In genomic region chr17:28579526-28579925, GRCh38 we compare ENCODE assay signal across 29 cellular contexts. TPM values are rescaled to one million over a fixed set of nuclear protein-coding genes. Genes with fewer than 3 reads are reported as not detected.
A peak's percentile ranks its signal among the peaks of the same experiment; 100 is the strongest.
DNase-seq lines count a peak whose midpoint lies in the region; ATAC-seq and TF ChIP-seq lines count a peak whose summit lies in the region.
"Had no signal": no experiment of that assay in that cellular context is flagged by ENCODE, and none has a peak within 500 bp of the region (broad histone marks: within the 10 kb centered on the region; RNA-seq: fewer than 3 reads in every experiment).

No MANE protein-coding gene starts in this region.

- H3K27ac ChIP-seq in OCI-LY3 (ENCODE audit: low read length) (peak overlapping the region; percentile 38), body of pancreas (no peak overlapping the region)
- H3K27ac ChIP-seq: adrenal gland, esophagus muscularis mucosa, GM23248, left lung, neural progenitor cell, pancreas, tibial artery had no signal

- H3K4me1 Mint-ChIP-seq in activated T-helper 17 cell treated with anti-CD3 and anti-CD28 coated beads, Interleukin-2, amount 50 U/mL, for 72 hours: peaks cover 21% of the 10 kb centered on the region

- H3K36me3 Mint-ChIP-seq in activated T-helper 17 cell treated with anti-CD3 and anti-CD28 coated beads, Interleukin-2, amount 50 U/mL, for 72 hours (ENCODE audit: low read depth): peaks cover 65% of the 10 kb centered on the region

- H3K4me3 Mint-ChIP-seq in activated T-helper 17 cell treated with anti-CD3 and anti-CD28 coated beads, Interleukin-2, amount 50 U/mL, for 72 hours: peak overlapping the region; percentile 77
- H3K4me3 Mint-ChIP-seq: brain; dendritic cell treated with granulocyte-macrophage colony-stimulating factor and Interleukin-4, amounts not matched to agents 40 ng/mL and 50 ng/mL, for 4 days; neural progenitor cell had no signal

- peak overlapping the region; percentile 55 for H3K4me2 ChIP-seq in OCI-LY3 (ENCODE audit: low read length)
- H3K4me2 ChIP-seq: neural progenitor cell had no signal

- peak overlapping the region; percentile 69 for H3K27ac Mint-ChIP-seq in activated T-helper 17 cell treated with anti-CD3 and anti-CD28 coated beads, Interleukin-2, amount 50 U/mL, for 72 hours
- H3K27ac Mint-ChIP-seq: dendritic cell treated with granulocyte-macrophage colony-stimulating factor and Interleukin-4, amounts not matched to agents 40 ng/mL and 50 ng/mL, for 4 days; neural progenitor cell had no signal

- intact Hi-C loops in body of pancreas (cut with DNase I): no loop called here

- DNase-seq in activated T-cell treated with anti-CD3 and anti-CD28 coated beads for 48 hours (ENCODE audit: low read depth): peak; percentile 28
- no peak for DNase-seq in activated T-cell treated with anti-CD3 and anti-CD28 coated beads for 4 hours
- peak; percentile 48 for DNase-seq in GM10248 (ENCODE audit: extremely low spot score)
- DNase-seq in body of pancreas: no peak
- no peak for DNase-seq in MV-4-11 (lab: John Stamatoyannopoulos, UW)
- DNase-seq: activated CD8-positive, alpha-beta memory T cell treated with anti-CD3 and anti-CD28 coated beads for 24 hours; adrenal gland; AML-193; Calu3; CD4-positive, CD25-positive, alpha-beta regulatory T cell; DMS79; foreskin fibroblast; GM23248; head of caudate nucleus; islet precursor cell; left lung; mesendoderm; NCI-H1092; NCI-H1694 treated with DMSO at 0.1 percent for 48 hours; NCI-H2171; pancreas; tibial artery had no signal

- peaks cover 81% of the 10 kb centered on the region for H3K36me3 ChIP-seq in OCI-LY3 (replicated peaks; ENCODE audit: low read depth, low read length)
- H3K36me3 ChIP-seq in body of pancreas (replicated peaks in 1 of 2; ENCODE audit: insufficient read depth in 1 of 2, low read depth in 2 of 2): no peaks in the 10 kb centered on the region
- H3K36me3 ChIP-seq: pancreas had no signal

- no peaks in the 10 kb centered on the region for H3K79me2 ChIP-seq in OCI-LY3 (ENCODE audit: low read length)

- H3K9ac ChIP-seq in OCI-LY3 (ENCODE audit: low read length): no peak overlapping the region
- H3K9ac ChIP-seq: GM23248, neural progenitor cell had no signal

- peak; percentile 71 for ATAC-seq in activated T-helper 17 cell treated with anti-CD3 and anti-CD28 coated beads, Interleukin-2, amount 50 U/mL, for 72 hours (replicated peaks)
- ATAC-seq in body of pancreas: no peak
- no peak for ATAC-seq in HG02571 (IDR thresholded peaks at IDR 0.05; ENCODE audit: unreplicated experiment)
- ATAC-seq: left lung, pancreas had no signal

- CTCF ChIA-PET in GM10248 (lab: Yijun Ruan, JAX): interaction anchor here (1.1 to 3.0 kb wide), 7 partner anchors 8 to 39 kb away, joined by 3 to 12 read pairs (median 3); partner anchors contain the start of gene PIGS

- no peaks in the 10 kb centered on the region for H3K9me3 ChIP-seq in OCI-LY3 (ENCODE audit: insufficient read depth, low read length)
- no peaks in the 10 kb centered on the region for H3K9me3 ChIP-seq in body of pancreas
- H3K9me3 ChIP-seq: adrenal gland, esophagus muscularis mucosa, left lung, pancreas, tibial artery had no signal

- peak overlapping the region; percentile 9; the same call in 1 of the 2 replicates for H3K4me3 ChIP-seq in OCI-LY3 (ENCODE audit: low read length)
- no peak overlapping the region for H3K4me3 ChIP-seq in body of pancreas
- H3K4me3 ChIP-seq: adrenal gland, esophagus muscularis mucosa, GM23248, left lung, neural progenitor cell, pancreas, tibial artery had no signal

- WGBS in body of pancreas, 2 donors: 82 to 94% methylated on average over 4 of the region's 4 CpGs

- H2AFZ ChIP-seq in OCI-LY3 (ENCODE audit: low read depth, low read length): no peak overlapping the region
- H2AFZ ChIP-seq: GM23248, neural progenitor cell had no signal

- peaks cover 39% of the 10 kb centered on the region for H3K4me1 ChIP-seq in OCI-LY3 (ENCODE audit: low read length)
- peaks cover 10% of the 10 kb centered on the region for H3K4me1 ChIP-seq in body of pancreas
- H3K4me1 ChIP-seq: neural progenitor cell had no signal

- H4K20me1 ChIP-seq in OCI-LY3 (ENCODE audit: insufficient read depth, low read length): peaks cover 10% of the 10 kb centered on the region; the same call in 1 of the 2 replicates

- POLR2A ChIA-PET in GM10248 (lab: Yijun Ruan, JAX): no interaction called here

- TF ChIP-seq CTCF in GM10248 (IDR thresholded peaks at IDR 0.05; ENCODE audit: control extremely low read depth, extremely low read depth, low read depth, missing control alignments) (no peak), OCI-LY3 (IDR thresholded peaks at IDR 0.05; ENCODE audit: low read depth, low read length) (no peak), body of pancreas (IDR thresholded peaks at IDR 0.05) (no peak)

- H3K9me3 Mint-ChIP-seq in activated T-helper 17 cell treated with anti-CD3 and anti-CD28 coated beads, Interleukin-2, amount 50 U/mL, for 72 hours: no peaks in the 10 kb centered on the region
- H3K9me3 Mint-ChIP-seq: brain; CD4-positive, CD25-positive, alpha-beta regulatory T cell; dendritic cell treated with granulocyte-macrophage colony-stimulating factor and Interleukin-4, amounts not matched to agents 40 ng/mL and 50 ng/mL, for 4 days; neural progenitor cell had no signal

- H3K27me3 ChIP-seq in OCI-LY3 (ENCODE audit: low read depth, low read length) (no peaks in the 10 kb centered on the region), body of pancreas (no peaks in the 10 kb centered on the region)
- H3K27me3 ChIP-seq: adrenal gland, esophagus muscularis mucosa, left lung, pancreas, tibial artery had no signal

- H3K27me3 Mint-ChIP-seq in activated T-helper 17 cell treated with anti-CD3 and anti-CD28 coated beads, Interleukin-2, amount 50 U/mL, for 72 hours: no peaks in the 10 kb centered on the region
- H3K27me3 Mint-ChIP-seq: CD4-positive, CD25-positive, alpha-beta regulatory T cell had no signal

- no peak for TF ChIP-seq POLR2A in body of pancreas (IDR thresholded peaks at IDR 0.05)

RNA-seq across cellular contexts. Expression of gene ALDOC, which starts 2.8 kb away (rescaled TPM):
- total RNA-seq in activated T-helper 17 cell treated with anti-CD3 and anti-CD28 coated beads, Interleukin-2, amount 50 U/mL, for 72 hours: 100 to 1,000 TPM in 1 of 2 donors, 10 to 100 TPM in 1; 55.0 to 335 TPM
- 10 to 100 TPM in 1 of 2 donors, 1 to 10 TPM in 1; 2.9 to 25.1 TPM for total RNA-seq in body of pancreas

RNA-seq across cellular contexts. Expression of gene PIGS, which starts 8.2 kb away (rescaled TPM):
- total RNA-seq in activated T-helper 17 cell treated with anti-CD3 and anti-CD28 coated beads, Interleukin-2, amount 50 U/mL, for 72 hours: 10 to 100 TPM; 33.2 to 38.9 TPM
- total RNA-seq in body of pancreas: 10 to 100 TPM; 11.7 to 12.2 TPM

RNA-seq across cellular contexts. Expression of gene SPAG5, which starts 19.3 kb away (rescaled TPM):
- 100 to 1,000 TPM; 140 to 195 TPM for total RNA-seq in activated T-helper 17 cell treated with anti-CD3 and anti-CD28 coated beads, Interleukin-2, amount 50 U/mL, for 72 hours
- total RNA-seq in body of pancreas: 1 to 10 TPM in 1 of 2 donors, not detected in 1; 3.1 TPM

RNA-seq across cellular contexts. Expression of gene UNC119, which starts 27.1 kb away (rescaled TPM):
- 10 to 100 TPM; 39.1 to 67.7 TPM for total RNA-seq in activated T-helper 17 cell treated with anti-CD3 and anti-CD28 coated beads, Interleukin-2, amount 50 U/mL, for 72 hours
- total RNA-seq in body of pancreas: 10 to 100 TPM; 25.7 to 29.3 TPM

RNA-seq across cellular contexts. Expression of gene RSKR, which starts 34.5 kb away (rescaled TPM):
- total RNA-seq in activated T-helper 17 cell treated with anti-CD3 and anti-CD28 coated beads, Interleukin-2, amount 50 U/mL, for 72 hours: 10 to 100 TPM; 25.5 to 36.3 TPM
- total RNA-seq in body of pancreas: 10 to 100 TPM in 1 of 2 donors, 1 to 10 TPM in 1; 2.6 to 14.8 TPM

Comparison
In these comparisons a context has a peak if more than half of its experiments do, and no peak if none do; other contexts are left out.
1. DNase-seq: peak in activated T-cell treated with anti-CD3 and anti-CD28 coated beads for 48 hours (single experiment) and GM10248 (single experiment); none in activated T-cell treated with anti-CD3 and anti-CD28 coated beads for 4 hours (single experiment), body of pancreas (0 of 4) and MV-4-11 (single experiment).
2. RNA of gene SPAG5, which starts 19.3 kb away (total RNA-seq): 140 to 195 TPM in activated T-helper 17 cell treated with anti-CD3 and anti-CD28 coated beads, Interleukin-2, amount 50 U/mL, for 72 hours; 3.1 TPM in body of pancreas; every median in the first group is over 10 times any median in the second.